ENCODE assay signal across 9 cellular contexts in genomic region chr1:214660900-214661299, GRCh38. TPM values are rescaled to one million over a fixed set of nuclear protein-coding genes. Genes with fewer than 3 reads are reported as not detected.
A peak's percentile ranks its signal among the peaks of the same experiment; 100 is the strongest.
DNase-seq lines count a peak whose midpoint lies in the region; ATAC-seq and TF ChIP-seq lines count a peak whose summit lies in the region.
"Had no signal": no experiment of that assay in that cellular context is flagged by ENCODE, and none has a peak within 500 bp of the region (broad histone marks: within the 10 kb centered on the region; RNA-seq: fewer than 3 reads in every experiment).

No MANE protein-coding gene starts in this region.

- H3K27me3 ChIP-seq in kidney epithelial cell (ENCODE audit: control insufficient read depth, insufficient read depth, low read length) (no peaks in the 10 kb centered on the region), suprapubic skin (no peaks in the 10 kb centered on the region)
- H3K27me3 ChIP-seq: upper lobe of left lung had no signal

- TF ChIP-seq EP300 in suprapubic skin (IDR thresholded peaks at IDR 0.05), result no peak

- no peak overlapping the region for H3K27ac Mint-ChIP-seq in activated CD4-positive, alpha-beta T cell treated with anti-CD3 and anti-CD28 coated beads, Interleukin-2, amount 10 ng/mL, durations not matched to agents 24 days and 14 days

- no peaks in the 10 kb centered on the region for H3K4me1 ChIP-seq in suprapubic skin
- H3K4me1 ChIP-seq: upper lobe of left lung had no signal

- intact Hi-C loops in activated CD4-positive, alpha-beta T cell treated with anti-CD3 and anti-CD28 coated beads, Interleukin-2, amount 10 ng/mL, durations not matched to agents 24 days and 14 days (cut with micrococcal nuclease), result loop anchor here (10.0 kb wide), 1 partner anchor 864 kb away; no protein-coding TSS in a partner anchor

- no peak overlapping the region for H3K4me3 Mint-ChIP-seq in activated CD4-positive, alpha-beta T cell treated with anti-CD3 and anti-CD28 coated beads, Interleukin-2, amount 10 ng/mL, durations not matched to agents 24 days and 14 days

- DNase-seq in activated CD4-positive, alpha-beta T cell treated with anti-CD3 and anti-CD28 coated beads, Interleukin-2, amount 10 ng/mL, durations not matched to agents 24 days and 14 days, result peak; percentile 62
- no peak for DNase-seq in activated CD4-positive, alpha-beta T cell treated with anti-CD3 and anti-CD28 coated beads, Interleukin-2, amount 50 U/mL, for 48 hours
- DNase-seq in anterior cingulate cortex (lab: John Stamatoyannopoulos, UW) (peak in 50 of 58 donors; percentile 1 to 82 (median 30)), kidney epithelial cell (ENCODE audit: low read depth) (peak; percentile 4), suprapubic skin (ENCODE audit: low spot score in 2 of 2) (peak in 1 of 2 donors; percentile 68)
- DNase-seq in NK-92 treated with Interleukin-12 subunit alpha and Interleukin-12 subunit beta, amount 100 ng/mL, for 24 hours (lab: John Stamatoyannopoulos, UW), result no peak
- DNase-seq: upper lobe of left lung had no signal

- no peaks in the 10 kb centered on the region for H3K9me3 Mint-ChIP-seq in activated CD4-positive, alpha-beta T cell treated with anti-CD3 and anti-CD28 coated beads, Interleukin-2, amount 10 ng/mL, durations not matched to agents 24 days and 14 days

- H3K36me3 ChIP-seq in kidney epithelial cell (ENCODE audit: control insufficient read depth, insufficient read depth, low read length), result no peaks in the 10 kb centered on the region
- H3K36me3 ChIP-seq in suprapubic skin, result no peaks in the 10 kb centered on the region
- H3K36me3 ChIP-seq: upper lobe of left lung had no signal

- no peaks in the 10 kb centered on the region for H3K9me3 ChIP-seq in suprapubic skin
- H3K9me3 ChIP-seq: upper lobe of left lung had no signal

- peak; percentile 64 for TF ChIP-seq CTCF in kidney epithelial cell (IDR thresholded peaks at IDR 0.05; ENCODE audit: insufficient read depth, low read length, poor library complexity, severe bottlenecking)
- TF ChIP-seq CTCF in suprapubic skin (IDR thresholded peaks at IDR 0.05), result peak; percentile 5 to 30

- ATAC-seq in HG03280 (IDR thresholded peaks at IDR 0.05; ENCODE audit: unreplicated experiment) (no peak), HG03139 (IDR thresholded peaks at IDR 0.05; ENCODE audit: unreplicated experiment) (no peak)

- TF ChIP-seq POLR2A in suprapubic skin (IDR thresholded peaks at IDR 0.05), result no peak

- no peak overlapping the region for H3K27ac ChIP-seq in suprapubic skin
- H3K27ac ChIP-seq: upper lobe of left lung had no signal

- no peak overlapping the region for H3K4me3 ChIP-seq in kidney epithelial cell (ENCODE audit: low read depth, low read length)
- H3K4me3 ChIP-seq in suprapubic skin, result no peak overlapping the region
- H3K4me3 ChIP-seq: upper lobe of left lung had no signal

- H3K4me1 Mint-ChIP-seq in activated CD4-positive, alpha-beta T cell treated with anti-CD3 and anti-CD28 coated beads, Interleukin-2, amount 10 ng/mL, durations not matched to agents 24 days and 14 days, result peaks cover 5% of the 10 kb centered on the region

- H3K27me3 Mint-ChIP-seq in activated CD4-positive, alpha-beta T cell treated with anti-CD3 and anti-CD28 coated beads, Interleukin-2, amount 10 ng/mL, durations not matched to agents 24 days and 14 days, result no peaks in the 10 kb centered on the region

- peaks cover 83% of the 10 kb centered on the region for H3K36me3 Mint-ChIP-seq in activated CD4-positive, alpha-beta T cell treated with anti-CD3 and anti-CD28 coated beads, Interleukin-2, amount 10 ng/mL, durations not matched to agents 24 days and 14 days (ENCODE audit: low read depth)

- 66% methylated on average over 4 of the region's 4 CpGs for WGBS in suprapubic skin

RNA-seq across cellular contexts. Expression of gene CENPF, which starts 57.9 kb away (rescaled TPM):
- total RNA-seq in activated CD4-positive, alpha-beta T cell treated with anti-CD3 and anti-CD28 coated beads, Interleukin-2, amount 10 ng/mL, durations not matched to agents 24 days and 14 days, result 54.4 and 63.0 TPM in 2 replicates
- total RNA-seq in kidney epithelial cell (20.2 and 20.6 TPM in 2 replicates), suprapubic skin (1 to 10 TPM; 5.0 to 7.8 (median 5.9) TPM)

Comparison
In these comparisons a context has a peak if more than half of its experiments do, and no peak if none do; other contexts are left out.
1. DNase-seq: peak in activated CD4-positive, alpha-beta T cell treated with anti-CD3 and anti-CD28 coated beads, Interleukin-2, amount 10 ng/mL, durations not matched to agents 24 days and 14 days (single experiment), anterior cingulate cortex (50 of 58) and kidney epithelial cell (single experiment); none in activated CD4-positive, alpha-beta T cell treated with anti-CD3 and anti-CD28 coated beads, Interleukin-2, amount 50 U/mL, for 48 hours (0 of 2) and NK-92 treated with Interleukin-12 subunit alpha and Interleukin-12 subunit beta, amount 100 ng/mL, for 24 hours (single experiment).